34 cellular contexts compared by ENCODE assay signal in genomic region chr12:123707466-123707865, GRCh38.
"Had no signal": no experiment of that assay in that cellular context is flagged by ENCODE, and none has a peak within 500 bp of the region (broad histone marks: within the 10 kb centered on the region; RNA-seq: fewer than 3 reads in every experiment).

No MANE protein-coding gene starts in this region.

- H3K4me3 ChIP-seq: adrenal gland, body of pancreas, breast epithelium had no signal

- ATAC-seq: activated CD8-positive, alpha-beta T cell treated with anti-CD3 and anti-CD28 coated beads for 36 hours; activated naive CD4-positive, alpha-beta T cell treated with anti-CD3 and anti-CD28 coated beads, Interleukin-2, amount 50 U/mL, for 72 hours; activated T-cell treated with anti-CD3 and anti-CD28 coated beads, Interleukin-2, amount 50 U/mL, for 4 hours; activated T-cell treated with anti-CD3 and anti-CD28 coated beads, Interleukin-2, amount 50 U/mL, for 72 hours; activated T-helper 17 cell treated with anti-CD3 and anti-CD28 coated beads, Interleukin-2, amount 50 U/mL, for 72 hours; body of pancreas had no signal

- H3K9me3 Mint-ChIP-seq: activated B cell treated with CpG ODN at 0.5 μM for 24 hours; activated CD4-positive, alpha-beta memory T cell treated with anti-CD3 and anti-CD28 coated beads for 36 hours; activated CD4-positive, alpha-beta T cell treated with anti-CD3 and anti-CD28 coated beads, Interleukin-2, amount 10 ng/mL, durations not matched to agents 24 days and 14 days; activated CD8-positive, alpha-beta T cell treated with anti-CD3 and anti-CD28 coated beads for 36 hours; activated naive CD4-positive, alpha-beta T cell treated with anti-CD3 and anti-CD28 coated beads for 36 hours; activated naive CD4-positive, alpha-beta T cell treated with anti-CD3 and anti-CD28 coated beads, Interleukin-2, amount 50 U/mL, for 72 hours; activated naive CD8-positive, alpha-beta T cell treated with anti-CD3 and anti-CD28 coated beads for 36 hours; activated T-cell treated with anti-CD3 and anti-CD28 coated beads, Interleukin-2, amount 50 U/mL, for 4 hours; activated T-cell treated with anti-CD3 and anti-CD28 coated beads, Interleukin-2, amount 50 U/mL, for 72 hours; activated T-helper 1 cell treated with anti-CD3 and anti-CD28 coated beads, Interleukin-12 subunit alpha, Interleukin-12 subunit beta, Interleukin-2, Interleukin-4 antibody, amounts not matched to agents 30 ng/mL and 10 ng/mL and 1 ng/mL, durations not matched to agents 14 hours and 24 hours and 36 hours; activated T-helper 17 cell treated with anti-CD3 and anti-CD28 coated beads, Interleukin-2, amount 50 U/mL, for 72 hours; T-helper 1 cell treated with Interleukin-12 subunit alpha and Interleukin-12 subunit beta and Interleukin-4 antibody, amounts not matched to agents 30 μg/mL and 1 μg/mL, for 36 hours; T-helper 2 cell treated with Interferon-gamma antibody and Interleukin-4, amounts not matched to agents 5 μg/mL and 100 μg/mL, for 36 hours had no signal

- H3K4me1 ChIP-seq: breast epithelium had no signal

- H3K27ac Mint-ChIP-seq: activated B cell treated with CpG ODN at 0.5 μM for 24 hours; activated CD4-positive, alpha-beta memory T cell treated with anti-CD3 and anti-CD28 coated beads for 36 hours; activated CD4-positive, alpha-beta T cell treated with anti-CD3 and anti-CD28 coated beads, Interleukin-2, amount 10 ng/mL, durations not matched to agents 24 days and 14 days; activated CD8-positive, alpha-beta T cell treated with anti-CD3 and anti-CD28 coated beads for 36 hours; activated naive CD4-positive, alpha-beta T cell treated with anti-CD3 and anti-CD28 coated beads for 36 hours; activated naive CD4-positive, alpha-beta T cell treated with anti-CD3 and anti-CD28 coated beads, Interleukin-2, amount 50 U/mL, for 72 hours; activated T-cell treated with anti-CD3 and anti-CD28 coated beads, Interleukin-2, amount 50 U/mL, for 72 hours; activated T-helper 1 cell treated with anti-CD3 and anti-CD28 coated beads, Interleukin-12 subunit alpha, Interleukin-12 subunit beta, Interleukin-2, Interleukin-4 antibody, amounts not matched to agents 30 ng/mL and 10 ng/mL and 1 ng/mL, durations not matched to agents 14 hours and 24 hours and 36 hours; activated T-helper 17 cell treated with anti-CD3 and anti-CD28 coated beads, Interleukin-2, amount 50 U/mL, for 72 hours; T-helper 1 cell treated with Interleukin-12 subunit alpha and Interleukin-12 subunit beta and Interleukin-4 antibody, amounts not matched to agents 30 μg/mL and 1 μg/mL, for 36 hours; T-helper 2 cell treated with Interferon-gamma antibody and Interleukin-4, amounts not matched to agents 5 μg/mL and 100 μg/mL, for 36 hours had no signal

- H3K27me3 Mint-ChIP-seq: activated B cell treated with CpG ODN at 0.5 μM for 24 hours; activated CD4-positive, alpha-beta memory T cell treated with anti-CD3 and anti-CD28 coated beads for 36 hours; activated CD4-positive, alpha-beta T cell treated with anti-CD3 and anti-CD28 coated beads, Interleukin-2, amount 10 ng/mL, durations not matched to agents 24 days and 14 days; activated CD8-positive, alpha-beta T cell treated with anti-CD3 and anti-CD28 coated beads for 36 hours; activated naive CD8-positive, alpha-beta T cell treated with anti-CD3 and anti-CD28 coated beads for 36 hours; activated T-helper 17 cell treated with anti-CD3 and anti-CD28 coated beads, Interleukin-2, amount 50 U/mL, for 72 hours had no signal

- DNase-seq: activated B cell treated with CpG ODN at 0.5 μM for 24 hours; activated CD4-positive, alpha-beta memory T cell treated with anti-CD3 and anti-CD28 coated beads for 36 hours; activated CD4-positive, alpha-beta T cell treated with anti-CD3 and anti-CD28 coated beads for 4 hours; activated CD4-positive, alpha-beta T cell treated with anti-CD3 and anti-CD28 coated beads, Interleukin-2, amount 10 ng/mL, durations not matched to agents 24 days and 14 days; activated CD4-positive, alpha-beta T cell treated with anti-CD3 and anti-CD28 coated beads, Interleukin-2, amount 50 U/mL, for 1 hour; activated CD4-positive, alpha-beta T cell treated with anti-CD3 and anti-CD28 coated beads, Interleukin-2, amount 50 U/mL, for 4 hours; activated CD4-positive, CD25-positive, alpha-beta regulatory T cell treated with anti-CD3 and anti-CD28 coated beads, Interleukin-2, amount 50 U/mL, for 72 hours; activated CD8-positive, alpha-beta memory T cell treated with anti-CD3 and anti-CD28 coated beads, Interleukin-2, amount 50 U/mL, for 4 hours; activated CD8-positive, alpha-beta T cell treated with anti-CD3 and anti-CD28 coated beads for 36 hours; activated effector memory CD4-positive, alpha-beta T cell treated with anti-CD3 and anti-CD28 coated beads, Interleukin-2, amount 50 U/mL, for 16 hours; activated gamma-delta T cell treated with Interleukin-2 at 50 U/mL for 16 hours; activated naive CD4-positive, alpha-beta T cell; activated naive CD4-positive, alpha-beta T cell treated with anti-CD3 and anti-CD28 coated beads for 36 hours; activated naive CD4-positive, alpha-beta T cell treated with anti-CD3 and anti-CD28 coated beads, Interleukin-2, amount 50 U/mL, for 16 hours; activated naive CD8-positive, alpha-beta T cell treated with anti-CD3 and anti-CD28 coated beads for 36 hours; activated T-cell treated with anti-CD3 and anti-CD28 coated beads for 4 hours; activated T-cell treated with anti-CD3 and anti-CD28 coated beads, Interleukin-2, amount 50 U/mL, for 1 hour; activated T-cell treated with anti-CD3 and anti-CD28 coated beads, Interleukin-2, amount 50 U/mL, for 4 hours; activated T-cell treated with anti-CD3 and anti-CD28 coated beads, Interleukin-2, amount 50 U/mL, for 72 hours; adrenal gland; amniotic stem cell; aorta; body of pancreas; brain microvascular endothelial cell; central memory CD4-positive, alpha-beta T cell; T-helper 2 cell; T-helper 9 cell had no signal

- H3K36me3 Mint-ChIP-seq: activated CD4-positive, alpha-beta memory T cell treated with anti-CD3 and anti-CD28 coated beads for 36 hours had no signal

- H3K36me3 ChIP-seq: adrenal gland, brain microvascular endothelial cell, breast epithelium had no signal

- H3K9me3 ChIP-seq: adrenal gland, body of pancreas, breast epithelium had no signal

- H3K4me3 Mint-ChIP-seq: activated B cell treated with CpG ODN at 0.5 μM for 24 hours; activated CD4-positive, alpha-beta memory T cell treated with anti-CD3 and anti-CD28 coated beads for 36 hours; activated CD4-positive, alpha-beta T cell treated with anti-CD3 and anti-CD28 coated beads, Interleukin-2, amount 10 ng/mL, durations not matched to agents 24 days and 14 days; activated CD8-positive, alpha-beta T cell treated with anti-CD3 and anti-CD28 coated beads for 36 hours; activated naive CD4-positive, alpha-beta T cell treated with anti-CD3 and anti-CD28 coated beads for 36 hours; activated naive CD8-positive, alpha-beta T cell treated with anti-CD3 and anti-CD28 coated beads for 36 hours; activated T-cell treated with anti-CD3 and anti-CD28 coated beads, Interleukin-2, amount 50 U/mL, for 4 hours; activated T-cell treated with anti-CD3 and anti-CD28 coated beads, Interleukin-2, amount 50 U/mL, for 72 hours; activated T-helper 1 cell treated with anti-CD3 and anti-CD28 coated beads, Interleukin-12 subunit alpha, Interleukin-12 subunit beta, Interleukin-2, Interleukin-4 antibody, amounts not matched to agents 30 ng/mL and 10 ng/mL and 1 ng/mL, durations not matched to agents 14 hours and 24 hours and 36 hours; activated T-helper 17 cell treated with anti-CD3 and anti-CD28 coated beads, Interleukin-2, amount 50 U/mL, for 72 hours; T-helper 1 cell treated with Interleukin-12 subunit alpha and Interleukin-12 subunit beta and Interleukin-4 antibody, amounts not matched to agents 30 μg/mL and 1 μg/mL, for 36 hours; T-helper 2 cell treated with Interferon-gamma antibody and Interleukin-4, amounts not matched to agents 5 μg/mL and 100 μg/mL, for 36 hours had no signal

- H3K27ac ChIP-seq: adrenal gland, body of pancreas, brain microvascular endothelial cell, breast epithelium, VCaP had no signal

- H3K27me3 ChIP-seq: adrenal gland, body of pancreas, brain microvascular endothelial cell, breast epithelium had no signal
